Comparison of ENCODE assay signal across 9 cellular contexts in the genomic region with DNA sequence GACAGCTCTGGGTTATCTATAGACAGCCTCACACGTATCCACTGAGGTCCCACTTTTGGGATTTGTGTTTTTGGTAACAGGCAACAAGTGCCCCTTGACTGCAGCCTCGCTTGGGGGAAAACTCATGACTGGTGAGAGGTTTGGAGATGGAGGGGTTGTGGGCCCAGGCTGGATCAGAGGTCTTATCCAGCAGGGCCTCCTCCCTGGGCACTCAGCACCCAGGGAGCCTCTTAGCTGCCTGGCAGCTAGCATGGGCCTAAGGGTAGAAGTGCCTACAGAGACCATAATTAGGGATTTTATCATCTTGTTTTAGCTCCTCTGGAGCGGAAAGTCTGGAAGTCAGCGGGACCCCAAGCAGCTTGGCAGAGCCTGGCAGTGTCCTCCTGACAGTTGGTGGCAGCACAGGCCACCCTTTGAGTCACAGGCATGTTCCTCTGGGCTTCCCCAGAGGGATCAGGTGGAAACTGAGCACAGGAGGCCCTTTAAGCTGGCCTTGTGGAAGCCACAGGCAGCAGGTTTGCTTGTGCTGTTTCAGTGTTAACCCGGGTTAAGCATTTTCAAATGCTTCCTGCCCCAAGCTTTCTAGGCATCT.
A peak's percentile ranks its signal among the peaks of the same experiment; 100 is the strongest.
DNase-seq lines count a peak whose midpoint lies in the region; ATAC-seq and TF ChIP-seq lines count a peak whose summit lies in the region.
"Had no signal": no experiment of that assay in that cellular context is flagged by ENCODE, and none has a peak within 500 bp of the region (broad histone marks: within the 10 kb centered on the region; RNA-seq: fewer than 3 reads in every experiment).

No MANE protein-coding gene starts in this region.

- intact Hi-C loops in posterior cingulate gyrus (cut with DNase I): loop anchor here (2.0 kb wide), 1 partner anchor 244 kb away; no protein-coding TSS in a partner anchor

- H3K36me3 Mint-ChIP-seq in effector memory CD8-positive, alpha-beta T cell (ENCODE audit: insufficient read depth): no peaks in the 10 kb centered on the region

- peaks cover 0 to 6% of the 10 kb centered on the region in 2 donors for H3K27me3 Mint-ChIP-seq in effector memory CD8-positive, alpha-beta T cell

- peak; percentile 71 for DNase-seq in D341Med (ENCODE audit: low spot score)
- peak; percentile 42 for DNase-seq in NCI-H774 (lab: John Stamatoyannopoulos, UW)
- peak; percentile 20 for DNase-seq in epithelial cell of proximal tubule (ENCODE audit: low read depth)
- peak in 9 of 10 donors; percentile 30 to 94 (median 61) for DNase-seq in posterior cingulate gyrus
- DNase-seq in NOMO-1 (lab: John Stamatoyannopoulos, UW; ENCODE audit: unreplicated experiment in 2 of 2): no peak
- no peak for DNase-seq in effector memory CD8-positive, alpha-beta T cell

- H3K9me3 Mint-ChIP-seq in effector memory CD8-positive, alpha-beta T cell: no peaks in the 10 kb centered on the region

- H3K4me3 ChIP-seq in epithelial cell of proximal tubule (ENCODE audit: low read depth, low read length): no peak overlapping the region
- H3K4me3 ChIP-seq: SK-N-MC had no signal

- H3K4me1 Mint-ChIP-seq in effector memory CD8-positive, alpha-beta T cell (ENCODE audit: low read depth in 2 of 2): no peaks in the 10 kb centered on the region

- TF ChIP-seq CTCF in epithelial cell of proximal tubule (conservative IDR thresholded peaks at IDR 0.05; ENCODE audit: low read depth, low read length): peak; percentile 78

- H3K27ac Mint-ChIP-seq in effector memory CD8-positive, alpha-beta T cell: no peak overlapping the region

- no peak overlapping the region for H3K4me3 Mint-ChIP-seq in effector memory CD8-positive, alpha-beta T cell

- peak; percentile 92 for ATAC-seq in GM19043 (IDR thresholded peaks at IDR 0.05; ENCODE audit: low read depth, unreplicated experiment)
- peak; percentile 94 for ATAC-seq in HG03095 (IDR thresholded peaks at IDR 0.05; ENCODE audit: unreplicated experiment)
- ATAC-seq in effector memory CD8-positive, alpha-beta T cell (replicated peaks): no peak

Comparison
In these comparisons a context has a peak if more than half of its experiments do, and no peak if none do; other contexts are left out.
1. DNase-seq: peak in D341Med (single experiment), NCI-H774 (single experiment), epithelial cell of proximal tubule (single experiment) and posterior cingulate gyrus (9 of 10); none in NOMO-1 (0 of 2) and effector memory CD8-positive, alpha-beta T cell (0 of 3).